8 cellular contexts compared by ENCODE assay signal in the genomic region with DNA sequence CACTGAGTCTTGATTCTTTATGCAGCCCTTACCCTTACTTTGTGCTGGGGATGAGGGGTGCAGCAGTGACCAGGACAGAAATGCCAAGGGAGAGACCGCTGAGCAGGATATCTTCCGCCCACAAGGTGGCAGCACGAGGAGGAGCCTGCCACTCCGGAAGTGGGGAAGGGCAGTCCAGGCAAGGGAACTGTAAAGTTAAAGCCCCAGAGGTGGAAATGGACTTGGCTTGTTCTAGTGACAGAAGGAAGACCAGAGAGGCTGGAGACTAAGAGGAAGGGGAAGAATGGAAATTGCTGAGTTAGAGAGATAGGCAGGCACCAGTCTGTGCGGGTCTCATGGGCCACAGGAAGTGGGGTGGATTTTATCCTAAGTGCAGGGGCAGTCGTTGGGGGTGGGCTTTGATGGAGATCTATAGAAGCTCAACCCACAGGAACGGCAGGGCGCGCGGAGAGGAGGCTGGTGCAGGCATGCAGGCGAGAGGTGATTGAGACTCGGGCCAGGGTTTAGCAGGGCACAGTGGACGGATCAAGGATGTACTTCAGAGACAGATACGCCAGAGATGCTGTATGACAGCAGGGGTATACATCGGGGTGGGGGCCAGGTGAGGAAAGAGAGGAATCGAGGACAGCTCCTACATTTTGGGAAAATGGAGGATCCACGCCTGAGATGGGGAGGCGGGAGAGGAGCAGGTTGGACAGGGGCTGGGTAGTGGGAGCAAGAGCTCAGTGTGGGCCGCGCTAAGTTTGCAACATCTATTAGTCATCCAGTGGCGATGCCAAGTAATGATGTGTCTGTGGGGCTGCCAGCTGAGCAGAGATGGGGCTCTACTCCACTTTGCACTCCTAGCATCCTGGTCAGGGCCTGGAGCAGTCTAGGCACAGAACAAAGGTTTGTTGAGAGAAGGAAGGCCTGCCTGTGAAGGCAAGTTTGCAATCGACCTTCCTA. TPM values are rescaled to one million over a fixed set of nuclear protein-coding genes. Genes with fewer than 3 reads are reported as not detected.
DNase-seq lines count a peak whose midpoint lies in the region; ATAC-seq and TF ChIP-seq lines count a peak whose summit lies in the region.

No MANE protein-coding gene starts in this region.

- ATAC-seq in GM18873 (IDR thresholded peaks at IDR 0.05; ENCODE audit: low FRiP score, unreplicated experiment): no peak

- no peaks in the 10 kb centered on the region for H3K27me3 ChIP-seq in uterus

- peak overlapping the region; percentile 45 to 47 for H3K27ac ChIP-seq in uterus

- H3K4me3 ChIP-seq in foreskin fibroblast (ENCODE audit: low read depth in 1 of 2, low read length in 2 of 2) (no peak overlapping the region), uterus (no peak overlapping the region)

- no peaks in the 10 kb centered on the region for H3K9me3 ChIP-seq in uterus

- DNase-seq in GM10248 (ENCODE audit: extremely low spot score): peak; percentile 87
- DNase-seq in M059J (ENCODE audit: low read depth): peak; percentile 86
- peak in 3 of 4 experiments; percentile 42 to 60 (median 46) for DNase-seq in activated naive CD4-positive, alpha-beta T cell (lab: John Stamatoyannopoulos, UW)
- DNase-seq in foreskin fibroblast: peak; percentile 76 to 88
- peak in 49 of 56 donors; percentile 17 to 86 (median 54) for DNase-seq in nucleus accumbens (lab: John Stamatoyannopoulos, UW)
- DNase-seq in uterus: peak; percentile 80 to 81

- no peaks in the 10 kb centered on the region for H3K36me3 ChIP-seq in uterus

- TF ChIP-seq POLR2A in Raji (IDR thresholded peaks at IDR 0.05; ENCODE audit: insufficient read depth, low read depth, low read length) (peak; percentile 45), uterus (IDR thresholded peaks at IDR 0.05) (no peak)

- intact Hi-C loops in uterus (cut with DNase I; ENCODE audit: low total_unique reads): loop anchor here (5.0 to 10.0 kb wide), 2 partner anchors 39 to 122 kb away; a partner anchor contains a TSS

- TF ChIP-seq CTCF in GM10248 (IDR thresholded peaks at IDR 0.05; ENCODE audit: control extremely low read depth, extremely low read depth, low read depth, missing control alignments): peak; percentile 86
- peak; percentile 84 for TF ChIP-seq CTCF in foreskin fibroblast (IDR thresholded peaks at IDR 0.05; ENCODE audit: low read depth, low read length)
- TF ChIP-seq CTCF in uterus (IDR thresholded peaks at IDR 0.05): peak; percentile 78 to 88 (median 84)

- peaks cover 7 to 11% of the 10 kb centered on the region in 2 donors for H3K4me1 ChIP-seq in uterus

- CTCF ChIA-PET in GM10248 (lab: Yijun Ruan, JAX): interaction anchor here (0.8 to 4.9 kb wide), 38 partner anchors 9 to 211 kb away, joined by 3 to 124 read pairs (median 6); a partner anchor contains a TSS

- POLR2A ChIA-PET in GM10248 (lab: Yijun Ruan, JAX): interaction anchor here (1.0 to 1.8 kb wide), 2 partner anchors 23 to 129 kb away, joined by 3 to 12 read pairs; a partner anchor contains a TSS

RNA-seq across cellular contexts. Expression of a gene that starts 3.3 kb away (rescaled TPM):
- 21.8 and 39.3 TPM in 2 replicates for total RNA-seq in M059J (2014; rRNA removed; shearing (Covaris generic))
- total RNA-seq in uterus: 10 to 100 TPM; 25.0 to 93.8 (median 64.2) TPM

RNA-seq across cellular contexts. Expression of a gene that starts 26.1 kb away (rescaled TPM):
- 9.8 and 14.9 TPM in 2 replicates for total RNA-seq in M059J (2014; rRNA removed; shearing (Covaris generic))
- 10 to 100 TPM in 3 of 4 donors, 1 to 10 TPM in 1; 7.4 to 63.7 (median 22.5) TPM for total RNA-seq in uterus

RNA-seq across cellular contexts. Expression of a gene that starts 40.3 kb away (rescaled TPM):
- 17.5 and 18.4 TPM in 2 replicates for total RNA-seq in M059J (2014; rRNA removed; shearing (Covaris generic))
- total RNA-seq in uterus: 10 to 100 TPM in 3 of 4 donors, 1 to 10 TPM in 1; 7.7 to 48.8 (median 19.1) TPM
